ENCODE assay signal across 8 cellular contexts in the genomic region with DNA sequence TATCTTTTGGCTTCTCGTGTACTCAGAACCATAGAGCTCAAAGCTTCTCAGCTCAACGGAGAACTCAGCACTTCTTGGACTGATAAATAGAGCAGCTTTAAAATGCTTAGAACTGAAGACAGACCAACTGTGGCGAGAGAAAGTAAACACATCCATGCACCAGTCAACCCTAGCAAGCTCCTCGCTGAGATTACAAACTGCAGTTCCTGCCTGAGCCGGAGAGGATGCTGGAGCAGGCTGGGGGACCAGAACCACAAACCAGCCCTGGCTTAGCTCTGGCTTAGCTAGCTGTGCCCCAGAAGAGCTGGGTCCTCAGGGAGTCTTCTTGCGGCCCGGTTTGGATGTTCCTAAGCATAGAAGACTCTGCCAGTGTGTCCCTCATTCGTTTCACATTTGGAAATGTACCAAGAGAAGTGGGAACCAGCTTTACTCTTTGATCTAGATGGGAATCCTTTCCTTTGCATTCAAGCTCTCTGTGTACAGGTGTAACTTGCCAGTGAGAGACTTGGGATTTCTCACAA. TPM values are rescaled to one million over a fixed set of nuclear protein-coding genes. Genes with fewer than 3 reads are reported as not detected.
DNase-seq lines count a peak whose midpoint lies in the region; ATAC-seq lines count a peak whose summit lies in the region.

No MANE protein-coding gene starts in this region.

- no peak overlapping the region for H4K91ac ChIP-seq in mesenchymal stem cell (ENCODE audit: low read length)

- no peak overlapping the region for H2AK5ac ChIP-seq in mesenchymal stem cell (ENCODE audit: low read length, severe bottlenecking)

- H2BK15ac ChIP-seq in mesenchymal stem cell (ENCODE audit: low read depth, poor library complexity, severe bottlenecking), result no peak overlapping the region

- peaks cover 57% of the 10 kb centered on the region for H3K27me3 Mint-ChIP-seq in activated naive CD8-positive, alpha-beta T cell treated with anti-CD3 and anti-CD28 coated beads, Interleukin-2, amount 10 ng/mL, durations not matched to agents 7 days and 5 days

- no peak overlapping the region for H3K23ac ChIP-seq in mesenchymal stem cell (ENCODE audit: low read length in 2 of 2)

- H3K9me3 Mint-ChIP-seq in activated naive CD8-positive, alpha-beta T cell treated with anti-CD3 and anti-CD28 coated beads, Interleukin-2, amount 10 ng/mL, durations not matched to agents 7 days and 5 days, result no peaks in the 10 kb centered on the region

- WGBS in mesenchymal stem cell, result 6% methylated on average over 8 of the region's 8 CpGs

- H2BK5ac ChIP-seq in mesenchymal stem cell (ENCODE audit: low read depth, low read length, poor library complexity, severe bottlenecking), result no peak overlapping the region

- peak overlapping the region; percentile 46 for H3K4me3 Mint-ChIP-seq in activated naive CD8-positive, alpha-beta T cell treated with anti-CD3 and anti-CD28 coated beads, Interleukin-2, amount 10 ng/mL, durations not matched to agents 7 days and 5 days

- no peak overlapping the region for H3K18ac ChIP-seq in mesenchymal stem cell (ENCODE audit: low read depth in 1 of 2, low read length in 2 of 2)

- peaks cover 3% of the 10 kb centered on the region for H3K36me3 Mint-ChIP-seq in activated naive CD8-positive, alpha-beta T cell treated with anti-CD3 and anti-CD28 coated beads, Interleukin-2, amount 10 ng/mL, durations not matched to agents 7 days and 5 days

- DNase-seq in Daoy (ENCODE audit: low read depth) (peak; percentile 28), mesenchymal stem cell (peak; percentile 63), inferior parietal cortex (ENCODE audit: extremely low spot score) (no peak), NCI-H2081 (lab: John Stamatoyannopoulos, UW) (no peak), foreskin melanocyte (no peak), hippocampal formation (lab: John Stamatoyannopoulos, UW) (no peak)
- DNase-seq in activated naive CD8-positive, alpha-beta T cell treated with anti-CD3 and anti-CD28 coated beads, Interleukin-2, amount 10 ng/mL, durations not matched to agents 7 days and 5 days, result peak; percentile 49

- H3K4ac ChIP-seq in mesenchymal stem cell (ENCODE audit: low read depth in 1 of 2, low read length in 2 of 2), result no peak overlapping the region

- H3K4me2 ChIP-seq in mesenchymal stem cell (ENCODE audit: low read length, poor library complexity, severe bottlenecking), result peak overlapping the region; percentile 43

- H3K27ac ChIP-seq in mesenchymal stem cell (ENCODE audit: low read length, poor library complexity, severe bottlenecking), result peak overlapping the region; percentile 84

- H3K4me1 Mint-ChIP-seq in activated naive CD8-positive, alpha-beta T cell treated with anti-CD3 and anti-CD28 coated beads, Interleukin-2, amount 10 ng/mL, durations not matched to agents 7 days and 5 days, result peaks cover 10% of the 10 kb centered on the region

- H3K4me3 ChIP-seq in mesenchymal stem cell (ENCODE audit: insufficient read depth in 1 of 2, low read depth in 1 of 2, low read length in 2 of 2), result peak overlapping the region in 1 of 2 experiments; percentile 31

- peaks cover 0 to 84% of the 10 kb centered on the region in 2 experiments for H3K27me3 ChIP-seq in mesenchymal stem cell (ENCODE audit: control insufficient read depth in 1 of 2, insufficient read depth in 1 of 2, low read length in 2 of 2)

- H2AFZ ChIP-seq in mesenchymal stem cell (ENCODE audit: low read depth, low read length), result no peak overlapping the region

- POLR2A ChIA-PET in activated naive CD8-positive, alpha-beta T cell treated with anti-CD3 and anti-CD28 coated beads, Interleukin-2, amount 10 ng/mL, durations not matched to agents 7 days and 5 days (lab: Charles Lee), result interaction anchor here (0.6 to 1.3 kb wide), 4 partner anchors 12 to 92 kb away, joined by 3 to 5 read pairs (median 4); no protein-coding TSS in a partner anchor

- peaks cover 24 to 40% of the 10 kb centered on the region in 2 experiments for H3K36me3 ChIP-seq in mesenchymal stem cell (ENCODE audit: control insufficient read depth in 1 of 2, insufficient read depth in 2 of 2, low read depth in 1 of 2, low read length in 2 of 2)

- no peak overlapping the region for H3K14ac ChIP-seq in mesenchymal stem cell (ENCODE audit: low read length in 2 of 2)

- H3K9me3 ChIP-seq in mesenchymal stem cell (ENCODE audit: control insufficient read depth, low read length), result no peaks in the 10 kb centered on the region

- peak overlapping the region; percentile 4 for H4K8ac ChIP-seq in mesenchymal stem cell (ENCODE audit: low read length)

- H2BK120ac ChIP-seq in mesenchymal stem cell (ENCODE audit: low read depth, low read length), result no peak overlapping the region

- no peaks in the 10 kb centered on the region for H3K79me1 ChIP-seq in mesenchymal stem cell (replicated peaks; ENCODE audit: low read length, poor library complexity, severe bottlenecking)

- H3K4me1 ChIP-seq in mesenchymal stem cell (ENCODE audit: control insufficient read depth, insufficient read depth, low read depth, low read length), result peaks cover 16% of the 10 kb centered on the region

- ATAC-seq in HG03521 (IDR thresholded peaks at IDR 0.05; ENCODE audit: unreplicated experiment), result peak; percentile 62
- peak; percentile 98 for ATAC-seq in activated naive CD8-positive, alpha-beta T cell treated with anti-CD3 and anti-CD28 coated beads, Interleukin-2, amount 10 ng/mL, durations not matched to agents 7 days and 5 days (ENCODE audit: low read depth)

- H2BK12ac ChIP-seq in mesenchymal stem cell (ENCODE audit: low read length in 2 of 2), result no peak overlapping the region

- no peak overlapping the region for H3K27ac Mint-ChIP-seq in activated naive CD8-positive, alpha-beta T cell treated with anti-CD3 and anti-CD28 coated beads, Interleukin-2, amount 10 ng/mL, durations not matched to agents 7 days and 5 days

- no peak overlapping the region for H3K9ac ChIP-seq in mesenchymal stem cell (ENCODE audit: low read length)

RNA-seq across cellular contexts. Expression of gene PAX8, which starts 5.6 kb away (rescaled TPM):
- 0.17 and 0.57 TPM in 2 replicates for total RNA-seq in Daoy (2014; rRNA removed; shearing (Covaris generic))
- total RNA-seq in activated naive CD8-positive, alpha-beta T cell treated with anti-CD3 and anti-CD28 coated beads, Interleukin-2, amount 10 ng/mL, durations not matched to agents 7 days and 5 days, result 1 to 10 TPM; 2.5 to 3.2 TPM
- polyA plus RNA-seq in mesenchymal stem cell (2013, experiment 1 of 2), result 0.03 TPM
- polyA plus RNA-seq in mesenchymal stem cell (2013, experiment 2 of 2), result 0.10 TPM

Comparison
In these comparisons a context has a peak if more than half of its experiments do, and no peak if none do; other contexts are left out.
1. DNase-seq: peak in Daoy (single experiment), activated naive CD8-positive, alpha-beta T cell treated with anti-CD3 and anti-CD28 coated beads, Interleukin-2, amount 10 ng/mL, durations not matched to agents 7 days and 5 days (single experiment) and mesenchymal stem cell (single experiment); none in inferior parietal cortex (single experiment), NCI-H2081 (0 of 2), foreskin melanocyte (single experiment) and hippocampal formation (0 of 2).